Comparison of ENCODE assay signal across 30 cellular contexts in genomic region chr7:153400735-153401593, GRCh38.
"Had no signal": no experiment of that assay in that cellular context is flagged by ENCODE, and none has a peak within 500 bp of the region (broad histone marks: within the 10 kb centered on the region; RNA-seq: fewer than 3 reads in every experiment).

No MANE protein-coding gene starts in this region.

- H3K27me3 Mint-ChIP-seq: natural killer cell treated with Interleukin-12 subunit alpha and Interleukin-12 subunit beta and Interleukin-15 and Interleukin-18, amount 100 ng/mL, for 72 hours; progenitor cell of endocrine pancreas; stimulated activated memory B cell treated with anti-CD40 and anti-IgM and Interleukin-4, amounts not matched to agents 10 μg/mL and 1 μg/mL and 100 μg/mL, for 72 hours; stimulated activated naive CD8-positive, alpha-beta T cell treated with anti-CD3 and anti-CD28 coated beads, Interleukin-15, amount 100 ng/mL, for 72 hours had no signal

- H3K27ac Mint-ChIP-seq: naive thymus-derived CD8-positive, alpha-beta T cell; natural killer cell treated with Interleukin-12 subunit alpha and Interleukin-12 subunit beta and Interleukin-15 and Interleukin-18, amount 100 ng/mL, for 72 hours; nephron progenitor cell; progenitor cell of endocrine pancreas; stimulated activated memory B cell treated with anti-CD40 and anti-IgM and Interleukin-4, amounts not matched to agents 10 μg/mL and 1 μg/mL and 100 μg/mL, for 72 hours had no signal

- H3K36me3 ChIP-seq: ovary, spleen, thoracic aorta, thyroid gland, tibial nerve, upper lobe of left lung, vagina had no signal

- H3K4me3 Mint-ChIP-seq: naive thymus-derived CD8-positive, alpha-beta T cell; natural killer cell treated with Interleukin-12 subunit alpha and Interleukin-12 subunit beta and Interleukin-15 and Interleukin-18, amount 100 ng/mL, for 72 hours; nephron progenitor cell; neural crest cell; stimulated activated memory B cell treated with anti-CD40 and anti-IgM and Interleukin-4, amounts not matched to agents 10 μg/mL and 1 μg/mL and 100 μg/mL, for 72 hours; stimulated activated naive CD8-positive, alpha-beta T cell treated with anti-CD3 and anti-CD28 coated beads, Interleukin-15, amount 100 ng/mL, for 72 hours had no signal

- DNase-seq: naive thymus-derived CD8-positive, alpha-beta T cell; nephron progenitor cell; occipital lobe; ovary; posterior cingulate gyrus; psoas muscle; right cardiac atrium; spleen; stimulated activated CD4-positive, alpha-beta T cell treated with anti-CD3 and anti-CD28 coated beads, Interleukin-12 subunit alpha, Interleukin-12 subunit beta, amount 100 ng/mL, for 4 hours; stimulated activated CD4-positive, alpha-beta T cell treated with anti-CD3 and anti-CD28 coated beads, Interleukin-1b, Interleukin-23, amount 100 ng/mL, for 48 hours; stimulated activated CD4-positive, alpha-beta T cell treated with anti-CD3 and anti-CD28 coated beads, Interleukin-4, amount 100 ng/mL, for 1 hour; stimulated activated CD4-positive, alpha-beta T cell treated with anti-CD3 and anti-CD28 coated beads, Interleukin-4, amount 100 ng/mL, for 4 hours; stimulated activated CD8-positive, alpha-beta memory T cell treated with anti-CD3 and anti-CD28 coated beads, Interleukin-4, amount 100 ng/mL, for 48 hours; stimulated activated naive CD4-positive, alpha-beta T cell; stimulated activated naive CD8-positive, alpha-beta T cell treated with anti-CD3 and anti-CD28 coated beads, Interleukin-15, amount 100 ng/mL, for 72 hours; stimulated activated naive CD8-positive, alpha-beta T cell treated with anti-CD3 and anti-CD28 coated beads, Interleukin-15, Interleukin-2, amounts not matched to agents 100 U/mL and 50 U/mL, for 24 hours; thyroid gland had no signal

- H3K36me3 Mint-ChIP-seq: naive thymus-derived CD8-positive, alpha-beta T cell; natural killer cell treated with Interleukin-12 subunit alpha and Interleukin-12 subunit beta and Interleukin-15 and Interleukin-18, amount 100 ng/mL, for 72 hours; stimulated activated memory B cell treated with anti-CD40 and anti-IgM and Interleukin-4, amounts not matched to agents 10 μg/mL and 1 μg/mL and 100 μg/mL, for 72 hours had no signal

- ATAC-seq: naive thymus-derived CD8-positive, alpha-beta T cell; natural killer cell treated with Interleukin-12 subunit alpha and Interleukin-12 subunit beta and Interleukin-15 and Interleukin-18, amount 100 ng/mL, for 72 hours; psoas muscle; right cardiac atrium; sciatic nerve; stimulated activated memory B cell treated with anti-CD40 and anti-IgM and Interleukin-4, amounts not matched to agents 10 μg/mL and 1 μg/mL and 100 μg/mL, for 72 hours; stimulated activated naive CD8-positive, alpha-beta T cell treated with anti-CD3 and anti-CD28 coated beads, Interleukin-15, amount 100 ng/mL, for 72 hours; stimulated activated naive CD8-positive, alpha-beta T cell treated with anti-CD3 and anti-CD28 coated beads, Interleukin-15, Interleukin-2, amounts not matched to agents 100 U/mL and 50 U/mL, for 24 hours had no signal

- H3K4me1 Mint-ChIP-seq: naive thymus-derived CD8-positive, alpha-beta T cell; nephron progenitor cell; neural crest cell; stimulated activated memory B cell treated with anti-CD40 and anti-IgM and Interleukin-4, amounts not matched to agents 10 μg/mL and 1 μg/mL and 100 μg/mL, for 72 hours; stimulated activated naive CD8-positive, alpha-beta T cell treated with anti-CD3 and anti-CD28 coated beads, Interleukin-15, amount 100 ng/mL, for 72 hours had no signal

- H3K27me3 ChIP-seq: ovary, spleen, thyroid gland, tibial nerve, upper lobe of left lung, vagina had no signal

- H2AFZ ChIP-seq: parathyroid adenoma had no signal

- H3K4me1 ChIP-seq: parathyroid adenoma, psoas muscle, spleen, tibial nerve, upper lobe of left lung, vagina had no signal

- FAIRE-seq: urothelium cell line had no signal

- H3K4me3 ChIP-seq: ovary, psoas muscle, skin epidermis, smooth muscle cell, spleen, thoracic aorta, thyroid gland, tibial nerve, upper lobe of left lung, vagina had no signal

- H3K27ac ChIP-seq: ovary, parathyroid adenoma, psoas muscle, skin epidermis, spleen, thoracic aorta, thyroid gland, tibial nerve, upper lobe of left lung, vagina had no signal

- H3K4me2 ChIP-seq: smooth muscle cell had no signal

- H3K9me3 ChIP-seq: ovary, psoas muscle, thoracic aorta, thyroid gland, tibial nerve, upper lobe of left lung, vagina had no signal

- H3K9ac ChIP-seq: parathyroid adenoma had no signal

- H3K79me2 ChIP-seq: parathyroid adenoma had no signal
